8 cellular contexts compared by ENCODE assay signal in genomic region chr15:101251830-101252820, GRCh38. TPM values are rescaled to one million over a fixed set of nuclear protein-coding genes. Genes with fewer than 3 reads are reported as not detected.
DNase-seq lines count a peak whose midpoint lies in the region; TF ChIP-seq lines count a peak whose summit lies in the region.

Gene CHSY1, minus strand, starts transcription at chr15:101252048. Its CDS starts 592 bp downstream, at chr15:101251456.

- intact Hi-C loops in Caco-2 (cut with micrococcal nuclease; ENCODE audit: unreplicated experiment) (no loop called here), PC-9 (cut with micrococcal nuclease; ENCODE audit: unreplicated experiment) (loop anchor here (1.0 to 10.0 kb wide), 3 partner anchors 25 to 650 kb away; partner anchors contain the start of genes ASB7, LINS1, LRRK1 and SELENOS)

- BruUV-seq in Caco-2 (replicated peaks; lab: Mats Ljungman, UMichigan), result TSS peak; percentile 79
- no TSS peak for BruUV-seq in PC-9 (replicated peaks; lab: Mats Ljungman, UMichigan)

- no peaks in the 10 kb centered on the region for H3K36me3 ChIP-seq in Caco-2 (ENCODE audit: control insufficient read depth, insufficient read depth, low read length)
- H3K36me3 ChIP-seq in PC-9 (ENCODE audit: low read depth), result no peaks in the 10 kb centered on the region
- H3K36me3 ChIP-seq in muscle layer of colon (ENCODE audit: insufficient read depth, low read length), result no peaks in the 10 kb centered on the region

- H3K9me2 ChIP-seq in PC-9 (ENCODE audit: insufficient read depth), result no peaks in the 10 kb centered on the region

- H4K20me1 ChIP-seq in PC-9 (ENCODE audit: insufficient read depth), result peaks cover 17% of the 10 kb centered on the region

- H3K4me1 Mint-ChIP-seq in Caco-2 (ENCODE audit: low read depth, unreplicated experiment), result peaks cover 8% of the 10 kb centered on the region

- CTCF ChIA-PET in Caco-2 (lab: Charles Lee), result interaction anchor here (0.8 to 0.9 kb wide), 3 partner anchors 8 to 26 kb away, joined by 3 to 6 read pairs (median 4); no protein-coding TSS in a partner anchor
- CTCF ChIA-PET in PC-9 (lab: Charles Lee), result interaction anchor here (0.6 kb wide), 2 partner anchors 235 to 1459 kb away, joined by 3 to 5 read pairs; no protein-coding TSS in a partner anchor

- peak; percentile 78 for TF ChIP-seq POLR2A in erythroblast (IDR thresholded peaks at IDR 0.05; ENCODE audit: low read length)

- POLR2A ChIA-PET in Caco-2 (lab: Charles Lee), result interaction anchor here (0.6 to 0.7 kb wide), 11 partner anchors 12 to 1306 kb away, joined by 3 to 10 read pairs (median 4); partner anchors contain the start of gene SNRPA1
- POLR2A ChIA-PET in PC-9 (lab: Charles Lee; ENCODE audit: unreplicated experiment), result interaction anchor here (0.6 kb wide), 1 partner anchor 80 kb away, joined by 10 read pairs; no protein-coding TSS in a partner anchor

- H3K4me2 ChIP-seq in PC-9, result peak within 1 kb of the TSS; percentile 98

- H3K27ac ChIP-seq in PC-9 (no peak within 1 kb of the TSS), muscle layer of colon (ENCODE audit: low read depth, low read length) (peak within 1 kb of the TSS; percentile 79)

- H3K4me1 ChIP-seq in Caco-2, result peaks cover 17% of the 10 kb centered on the region
- peaks cover 16% of the 10 kb centered on the region for H3K4me1 ChIP-seq in PC-9 (replicated peaks; ENCODE audit: insufficient read depth)
- H3K4me1 ChIP-seq in muscle layer of colon (ENCODE audit: insufficient read depth, low read length), result peaks cover 25% of the 10 kb centered on the region

- H3K79me2 ChIP-seq in PC-9 (ENCODE audit: low read depth), result peaks cover 31% of the 10 kb centered on the region

- no peaks in the 10 kb centered on the region for H3K27me3 ChIP-seq in Caco-2 (replicated peaks; ENCODE audit: control insufficient read depth, insufficient read depth, low read length)
- H3K27me3 ChIP-seq in PC-9 (ENCODE audit: insufficient read depth, low read depth), result no peaks in the 10 kb centered on the region
- H3K27me3 ChIP-seq in muscle layer of colon (ENCODE audit: control insufficient read depth in 1 of 2, insufficient read depth in 2 of 2, low read length in 2 of 2), result no peaks in the 10 kb centered on the region

- peaks cover 12% of the 10 kb centered on the region; the same call in 1 of the 2 replicates for H3F3A ChIP-seq in PC-9 (ENCODE audit: insufficient read depth, low read depth)

- H3K27ac Mint-ChIP-seq in Caco-2 (ENCODE audit: unreplicated experiment), result peak within 1 kb of the TSS; percentile 67

- DNase-seq in Caco-2 (peak; percentile 80 to 87), GM20000 (ENCODE audit: low spot score) (peak; percentile 94), HT-29 (ENCODE audit: low spot score) (peak; percentile 83), PC-9 (peak; percentile 63 to 83), erythroblast (lab: John Stamatoyannopoulos, UW) (peak; percentile 94 to 95)
- peak; percentile 87 for DNase-seq in activated T-cell treated with anti-CD3 and anti-CD28 coated beads, Interleukin-2, amount 50 U/mL, for 1 hour
- peak; percentile 67 to 74 for DNase-seq in stimulated activated CD8-positive, alpha-beta memory T cell treated with anti-CD3 and anti-CD28 coated beads, Interleukin-7, amount 100 ng/mL, for 1 hour (ENCODE audit: low read depth in 2 of 2)

- H3K4me3 Mint-ChIP-seq in Caco-2 (ENCODE audit: unreplicated experiment), result peak within 1 kb of the TSS; percentile 87

- H3K9me3 Mint-ChIP-seq in Caco-2 (ENCODE audit: unreplicated experiment), result no peaks in the 10 kb centered on the region

- TF ChIP-seq CTCF in Caco-2 (IDR thresholded peaks at IDR 0.05; ENCODE audit: insufficient read depth in 1 of 2, low read depth in 1 of 2, low read length in 1 of 2, severe bottlenecking in 1 of 2, unreplicated experiment in 1 of 2), result no peak
- TF ChIP-seq CTCF in GM20000 (IDR thresholded peaks at IDR 0.05; ENCODE audit: extremely low read depth, missing control alignments), result no peak
- TF ChIP-seq CTCF in PC-9 (conservative IDR thresholded peaks at IDR 0.05), result no peak

- H3K9ac ChIP-seq in muscle layer of colon (ENCODE audit: low read length), result peak within 1 kb of the TSS; percentile 18

- H3K4me3 ChIP-seq in Caco-2 (ENCODE audit: low read depth, low read length) (peak within 1 kb of the TSS; percentile 88), PC-9 (peak within 1 kb of the TSS; percentile 87), muscle layer of colon (ENCODE audit: low read depth in 1 of 2, low read length in 2 of 2) (peak within 1 kb of the TSS; percentile 79 to 90)

- H3K9me3 ChIP-seq in Caco-2 (no peaks in the 10 kb centered on the region), PC-9 (ENCODE audit: insufficient read depth, low read depth) (no peaks in the 10 kb centered on the region), muscle layer of colon (ENCODE audit: low read length) (no peaks in the 10 kb centered on the region)

- peak within 1 kb of the TSS; percentile 87 for H2AFZ ChIP-seq in PC-9

- H3K36me3 Mint-ChIP-seq in Caco-2 (ENCODE audit: insufficient read depth, unreplicated experiment), result peaks cover 1% of the 10 kb centered on the region

- H3K27me3 Mint-ChIP-seq in Caco-2 (ENCODE audit: insufficient read depth, unreplicated experiment), result no peaks in the 10 kb centered on the region

RNA-seq across cellular contexts. Expression of gene CHSY1, which starts in this region (rescaled TPM):
- total RNA-seq in Caco-2 (2022) (17.5 and 18.7 TPM in 2 replicates), PC-9 (2021) (10.3 and 10.7 TPM in 2 replicates)
- 6.9 and 7.4 TPM in 2 replicates for total RNA-seq in HT-29 (2014; rRNA removed; shearing (Covaris generic))
